In the genomic region with DNA sequence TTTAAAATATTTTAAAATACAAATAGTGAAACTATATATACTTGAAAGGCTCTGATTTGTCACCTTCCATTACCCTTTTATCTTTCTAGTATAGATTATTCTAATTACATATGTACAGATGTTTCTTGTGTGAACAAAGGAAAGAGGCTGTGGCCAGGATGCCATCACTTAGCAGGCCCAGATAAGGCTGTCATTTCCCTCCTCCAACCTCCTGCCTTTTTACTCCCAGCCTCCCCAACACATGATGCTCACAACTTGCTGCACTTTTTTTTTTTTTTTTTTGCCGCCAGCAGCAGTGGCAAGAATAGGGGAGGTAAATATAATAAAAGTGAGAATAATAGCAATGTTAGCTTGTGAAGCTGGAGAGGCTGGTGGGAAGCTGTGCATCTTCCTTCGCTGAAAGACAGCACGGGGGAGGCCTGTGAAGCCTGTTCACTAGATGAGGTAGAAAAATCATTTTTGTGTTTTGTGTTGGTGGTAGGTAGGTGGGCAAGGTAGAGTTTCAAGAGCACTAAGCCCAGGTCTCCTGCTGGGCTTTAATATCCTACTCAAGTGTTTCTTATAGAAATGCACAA, we compare ENCODE assay signal across 18 cellular contexts. TPM values are rescaled to one million over a fixed set of nuclear protein-coding genes. Genes with fewer than 3 reads are reported as not detected.
DNase-seq lines count a peak whose midpoint lies in the region; ATAC-seq and TF ChIP-seq lines count a peak whose summit lies in the region.
"Had no signal": no experiment of that assay in that cellular context is flagged by ENCODE, and none has a peak within 500 bp of the region (broad histone marks: within the 10 kb centered on the region; RNA-seq: fewer than 3 reads in every experiment).

No MANE protein-coding gene starts in this region.

- peaks cover 9% of the 10 kb centered on the region for H3K36me3 ChIP-seq in left ventricle myocardium inferior

- H3K4me1 ChIP-seq in left ventricle myocardium inferior = peaks cover 17% of the 10 kb centered on the region
- H3K4me1 ChIP-seq: lower lobe of right lung had no signal

- H3K27ac ChIP-seq in left ventricle myocardium inferior (replicated peaks) = peak overlapping the region; percentile 48
- no peak overlapping the region for H3K27ac ChIP-seq in substantia nigra (ENCODE audit: low read depth, low read length, poor library complexity, severe bottlenecking)
- H3K27ac ChIP-seq: lower lobe of right lung, neutrophil had no signal

- no peaks in the 10 kb centered on the region for H3K27me3 ChIP-seq in left ventricle myocardium inferior (ENCODE audit: low read depth)
- H3K27me3 ChIP-seq: neutrophil had no signal

- in situ Hi-C loops in ACHN (cut with HindIII; ENCODE audit: low pct_ligation_motif_present, low pct_unique_long_range_greater_than_20kb, low sequenced_read_pairs) = no loop called here

- intact Hi-C loops in Right ventricle myocardium superior (cut with DNase I) = no loop called here
- intact Hi-C loops in cardiac septum (cut with DNase I) = loop anchor here (10.0 kb wide), 2 partner anchors 187 to 397 kb away; a partner anchor contains a TSS
- intact Hi-C loops in left ventricle myocardium inferior (cut with micrococcal nuclease) = no loop called here
- intact Hi-C loops in Calu3 (cut with micrococcal nuclease; ENCODE audit: unreplicated experiment) = loop anchor here (2.0 kb wide), 1 partner anchor 81 kb away; no protein-coding TSS in a partner anchor

- no peak overlapping the region for H3K4me3 Mint-ChIP-seq in Calu3 (ENCODE audit: low read depth, unreplicated experiment)
- H3K4me3 Mint-ChIP-seq: activated T-helper 1 cell treated with anti-CD3 and anti-CD28 coated beads, Interleukin-12 subunit alpha, Interleukin-12 subunit beta, Interleukin-2, Interleukin-4 antibody, amounts not matched to agents 30 ng/mL and 10 ng/mL and 1 ng/mL, durations not matched to agents 14 hours and 24 hours and 36 hours; dendritic cell treated with granulocyte-macrophage colony-stimulating factor and Interleukin-4, amounts not matched to agents 40 ng/mL and 50 ng/mL, for 4 days had no signal

- no peak for TF ChIP-seq CTCF in left ventricle myocardium inferior (IDR thresholded peaks at IDR 0.05; ENCODE audit: borderline replicate concordance)
- TF ChIP-seq CTCF in Calu3 (IDR thresholded peaks at IDR 0.05; ENCODE audit: unreplicated experiment) = no peak

- H3K9me3 ChIP-seq in left ventricle myocardium inferior (replicated peaks) = no peaks in the 10 kb centered on the region
- H3K9me3 ChIP-seq: lower lobe of right lung, neutrophil had no signal

- CTCF ChIA-PET in Calu3 (lab: Charles Lee) = interaction anchor here (0.6 kb wide), 1 partner anchor 382 kb away, joined by 6 read pairs; no protein-coding TSS in a partner anchor

- BruUV-seq in Calu3 (replicated peaks; lab: Mats Ljungman, UMichigan) = no TSS peak

- H3K4me3 ChIP-seq in left ventricle myocardium inferior = no peak overlapping the region
- H3K4me3 ChIP-seq: lower lobe of right lung had no signal

- peak; percentile 63 for ATAC-seq in Right ventricle myocardium superior (ENCODE audit: poor library complexity)
- ATAC-seq in SK-N-SH treated with all-trans-retinoic acid at 6 μM for 48 hours = peak; percentile 30; the same call in 1 of the 3 replicates
- no peak for ATAC-seq in GM19452 (IDR thresholded peaks at IDR 0.05; ENCODE audit: unreplicated experiment)

- H3K36me3 Mint-ChIP-seq in Calu3 (ENCODE audit: insufficient read depth, unreplicated experiment) = no peaks in the 10 kb centered on the region

- H3K4me1 Mint-ChIP-seq in Calu3 (ENCODE audit: low read depth, unreplicated experiment) = peaks cover 23% of the 10 kb centered on the region

- H3K27ac Mint-ChIP-seq in Calu3 (ENCODE audit: unreplicated experiment) = no peak overlapping the region
- H3K27ac Mint-ChIP-seq: dendritic cell treated with granulocyte-macrophage colony-stimulating factor and Interleukin-4, amounts not matched to agents 40 ng/mL and 50 ng/mL, for 4 days had no signal

- DNase-seq in Right ventricle myocardium superior = no peak
- DNase-seq in cardiac septum (ENCODE audit: low spot score) = no peak
- DNase-seq in left ventricle myocardium inferior = no peak
- no peak for DNase-seq in substantia nigra (lab: John Stamatoyannopoulos, UW)
- DNase-seq in ACHN = no peak
- DNase-seq in Calu3 = no peak
- DNase-seq: aorta; DMS 273 treated with DMSO at 0.1 percent for 48 hours; GOT3; lower lobe of right lung; NCI-H1105 treated with DMSO at 0.1 percent for 48 hours; NCI-H510A; stimulated activated naive CD4-positive, alpha-beta T cell had no signal

- H3K27me3 Mint-ChIP-seq in Calu3 (ENCODE audit: unreplicated experiment) = no peaks in the 10 kb centered on the region
- H3K27me3 Mint-ChIP-seq: dendritic cell treated with granulocyte-macrophage colony-stimulating factor and Interleukin-4, amounts not matched to agents 40 ng/mL and 50 ng/mL, for 4 days had no signal

- no peaks in the 10 kb centered on the region for H3K9me3 Mint-ChIP-seq in Calu3 (ENCODE audit: low read depth, unreplicated experiment)
- H3K9me3 Mint-ChIP-seq: activated T-helper 1 cell treated with anti-CD3 and anti-CD28 coated beads, Interleukin-12 subunit alpha, Interleukin-12 subunit beta, Interleukin-2, Interleukin-4 antibody, amounts not matched to agents 30 ng/mL and 10 ng/mL and 1 ng/mL, durations not matched to agents 14 hours and 24 hours and 36 hours; dendritic cell treated with granulocyte-macrophage colony-stimulating factor and Interleukin-4, amounts not matched to agents 40 ng/mL and 50 ng/mL, for 4 days had no signal

TF ChIP-seq in SK-N-SH treated with all-trans-retinoic acid at 6 μM for 48 hours, 23 proteins besides CTCF, POLR2A, EP300 and RAD21 (continues in another document):
- TF ChIP-seq, protein P1, sequence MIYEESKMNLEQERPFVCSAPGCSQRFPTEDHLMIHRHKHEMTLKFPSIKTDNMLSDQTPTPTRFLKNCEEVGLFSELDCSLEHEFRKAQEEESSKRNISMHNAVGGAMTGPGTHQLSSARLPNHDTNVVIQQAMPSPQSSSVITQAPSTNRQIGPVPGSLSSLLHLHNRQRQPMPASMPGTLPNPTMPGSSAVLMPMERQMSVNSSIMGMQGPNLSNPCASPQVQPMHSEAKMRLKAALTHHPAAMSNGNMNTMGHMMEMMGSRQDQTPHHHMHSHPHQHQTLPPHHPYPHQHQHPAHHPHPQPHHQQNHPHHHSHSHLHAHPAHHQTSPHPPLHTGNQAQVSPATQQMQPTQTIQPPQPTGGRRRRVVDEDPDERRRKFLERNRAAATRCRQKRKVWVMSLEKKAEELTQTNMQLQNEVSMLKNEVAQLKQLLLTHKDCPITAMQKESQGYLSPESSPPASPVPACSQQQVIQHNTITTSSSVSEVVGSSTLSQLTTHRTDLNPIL (CRISPR knock-in tag; IDR thresholded peaks at IDR 0.05; ENCODE audit: low read depth) = no peak
- TF ChIP-seq ESRRG (CRISPR knock-in tag; IDR thresholded peaks at IDR 0.05) (no peak), ZNF70 (CRISPR knock-in tag; IDR thresholded peaks at IDR 0.05) (no peak), BACH2 (CRISPR knock-in tag; IDR thresholded peaks at IDR 0.05; ENCODE audit: borderline replicate concordance) (no peak), TCF4 (CRISPR knock-in tag; IDR thresholded peaks at IDR 0.05; ENCODE audit: borderline replicate concordance) (no peak), SNAI2 (CRISPR knock-in tag; IDR thresholded peaks at IDR 0.05) (no peak), PPARA (CRISPR knock-in tag; IDR thresholded peaks at IDR 0.05; ENCODE audit: borderline replicate concordance) (no peak)
- TF ChIP-seq, protein P2, sequence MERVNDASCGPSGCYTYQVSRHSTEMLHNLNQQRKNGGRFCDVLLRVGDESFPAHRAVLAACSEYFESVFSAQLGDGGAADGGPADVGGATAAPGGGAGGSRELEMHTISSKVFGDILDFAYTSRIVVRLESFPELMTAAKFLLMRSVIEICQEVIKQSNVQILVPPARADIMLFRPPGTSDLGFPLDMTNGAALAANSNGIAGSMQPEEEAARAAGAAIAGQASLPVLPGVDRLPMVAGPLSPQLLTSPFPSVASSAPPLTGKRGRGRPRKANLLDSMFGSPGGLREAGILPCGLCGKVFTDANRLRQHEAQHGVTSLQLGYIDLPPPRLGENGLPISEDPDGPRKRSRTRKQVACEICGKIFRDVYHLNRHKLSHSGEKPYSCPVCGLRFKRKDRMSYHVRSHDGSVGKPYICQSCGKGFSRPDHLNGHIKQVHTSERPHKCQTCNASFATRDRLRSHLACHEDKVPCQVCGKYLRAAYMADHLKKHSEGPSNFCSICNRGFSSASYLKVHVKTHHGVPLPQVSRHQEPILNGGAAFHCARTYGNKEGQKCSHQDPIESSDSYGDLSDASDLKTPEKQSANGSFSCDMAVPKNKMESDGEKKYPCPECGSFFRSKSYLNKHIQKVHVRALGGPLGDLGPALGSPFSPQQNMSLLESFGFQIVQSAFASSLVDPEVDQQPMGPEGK (CRISPR knock-in tag; IDR thresholded peaks at IDR 0.05; ENCODE audit: borderline replicate concordance) = no peak
- TF ChIP-seq, protein P3, sequence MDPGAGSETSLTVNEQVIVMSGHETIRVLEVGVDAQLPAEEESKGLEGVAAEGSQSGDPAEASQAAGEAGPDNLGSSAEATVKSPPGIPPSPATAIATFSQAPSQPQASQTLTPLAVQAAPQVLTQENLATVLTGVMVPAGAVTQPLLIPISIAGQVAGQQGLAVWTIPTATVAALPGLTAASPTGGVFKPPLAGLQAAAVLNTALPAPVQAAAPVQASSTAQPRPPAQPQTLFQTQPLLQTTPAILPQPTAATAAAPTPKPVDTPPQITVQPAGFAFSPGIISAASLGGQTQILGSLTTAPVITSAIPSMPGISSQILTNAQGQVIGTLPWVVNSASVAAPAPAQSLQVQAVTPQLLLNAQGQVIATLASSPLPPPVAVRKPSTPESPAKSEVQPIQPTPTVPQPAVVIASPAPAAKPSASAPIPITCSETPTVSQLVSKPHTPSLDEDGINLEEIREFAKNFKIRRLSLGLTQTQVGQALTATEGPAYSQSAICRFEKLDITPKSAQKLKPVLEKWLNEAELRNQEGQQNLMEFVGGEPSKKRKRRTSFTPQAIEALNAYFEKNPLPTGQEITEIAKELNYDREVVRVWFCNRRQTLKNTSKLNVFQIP (CRISPR knock-in tag; IDR thresholded peaks at IDR 0.05; ENCODE audit: borderline replicate concordance, low read depth) = no peak

RNA-seq across cellular contexts. Expression of a gene that starts 42.4 kb away (rescaled TPM):
- total RNA-seq in Right ventricle myocardium superior (2.3 TPM), cardiac septum (2.0 TPM), left ventricle myocardium inferior (2.9 TPM), Calu3 (2022) (48.1 and 48.4 TPM in 2 replicates)

Comparison
In these comparisons a context has a peak if more than half of its experiments do, and no peak if none do; other contexts are left out.
1. intact Hi-C loops: an anchor here in cardiac septum (10.0 kb wide) and Calu3 (2.0 kb wide); none called in Right ventricle myocardium superior and left ventricle myocardium inferior.
2. RNA of a gene that starts 42.4 kb away (total RNA-seq): 48.1 to 48.4 TPM in Calu3; 2.9 TPM in left ventricle myocardium inferior (single experiment), 2.3 TPM in Right ventricle myocardium superior (single experiment) and 2.0 TPM in cardiac septum (single experiment); every median in the first group is over 10 times any median in the second.